Comparison of ENCODE assay signal across 21 cellular contexts in genomic region chr13:20709369-20709768, GRCh38. TPM values are rescaled to one million over a fixed set of nuclear protein-coding genes. Genes with fewer than 3 reads are reported as not detected.
DNase-seq lines count a peak whose midpoint lies in the region; ATAC-seq and TF ChIP-seq lines count a peak whose summit lies in the region.
"Had no signal": no experiment of that assay in that cellular context is flagged by ENCODE, and none has a peak within 500 bp of the region (broad histone marks: within the 10 kb centered on the region; RNA-seq: fewer than 3 reads in every experiment).

No MANE protein-coding gene starts in this region.

- H2BK5ac ChIP-seq in IMR-90 (ENCODE audit: low read depth, low read length, poor library complexity, severe bottlenecking), result no peak overlapping the region

- no peak for DNase-seq in IMR-90
- no peak for DNase-seq in endodermal cell
- DNase-seq in C1 segment of cervical spinal cord (lab: John Stamatoyannopoulos, UW), result no peak
- DNase-seq: activated CD8-positive, alpha-beta T cell treated with anti-CD3 and anti-CD28 coated beads, Interleukin-2, amount 10 ng/mL, durations not matched to agents 7 days and 5 days; Calu3; cortex of kidney; esophagus squamous epithelium; left colon; naive B cell; NCI-H1694; RPMI8226; spleen; stimulated activated CD4-positive, alpha-beta T cell treated with anti-CD3 and anti-CD28 coated beads, Interleukin-4, amount 100 ng/mL, for 1 hour had no signal

- peaks cover 9% of the 10 kb centered on the region for H3K4me1 Mint-ChIP-seq in endodermal cell

- no peak overlapping the region for H2AFZ ChIP-seq in IMR-90 (replicated peaks; ENCODE audit: low read length, poor library complexity)
- H2AFZ ChIP-seq: hepatocyte had no signal

- TF ChIP-seq RAD21 in IMR-90 (IDR thresholded peaks at IDR 0.05; ENCODE audit: low read length), result no peak

- H3K4me1 ChIP-seq in IMR-90 (ENCODE audit: control insufficient read depth, insufficient read depth, low read length) (peaks cover 3% of the 10 kb centered on the region), gastroesophageal sphincter (peaks cover 0 to 41% (median 15%) of the 10 kb centered on the region in 3 donors), stomach smooth muscle (ENCODE audit: control insufficient read depth, insufficient read depth, low read length) (peaks cover 22% of the 10 kb centered on the region), endodermal cell (ENCODE audit: control insufficient read depth, insufficient read depth, low read length) (no peaks in the 10 kb centered on the region)

- TF ChIP-seq CTCF in IMR-90 (conservative IDR thresholded peaks at IDR 0.05; ENCODE audit: low read depth, low read length) (no peak), gastroesophageal sphincter (IDR thresholded peaks at IDR 0.05) (no peak), endodermal cell (conservative IDR thresholded peaks at IDR 0.05) (no peak)

- no peak for TF ChIP-seq EP300 in gastroesophageal sphincter (IDR thresholded peaks at IDR 0.05)

- no peak for ATAC-seq in IMR-90 (ENCODE audit: low read depth)
- no peak for ATAC-seq in gastroesophageal sphincter
- no peak for ATAC-seq in GM21576 (IDR thresholded peaks at IDR 0.05; ENCODE audit: unreplicated experiment)
- no peak for ATAC-seq in GM19328 (IDR thresholded peaks at IDR 0.05; ENCODE audit: unreplicated experiment)
- ATAC-seq: activated CD8-positive, alpha-beta T cell treated with anti-CD3 and anti-CD28 coated beads, Interleukin-2, amount 10 ng/mL, durations not matched to agents 7 days and 5 days; left colon had no signal

- no peak overlapping the region for H2AK5ac ChIP-seq in IMR-90 (ENCODE audit: low read depth, low read length)

- no peak overlapping the region for H3K4me3 Mint-ChIP-seq in endodermal cell
- H3K4me3 Mint-ChIP-seq: activated CD8-positive, alpha-beta T cell treated with anti-CD3 and anti-CD28 coated beads, Interleukin-2, amount 10 ng/mL, durations not matched to agents 7 days and 5 days; CD14-positive monocyte; naive B cell had no signal

- H3K4me2 ChIP-seq in IMR-90 (ENCODE audit: low read depth, low read length), result no peak overlapping the region
- H3K4me2 ChIP-seq: hepatocyte had no signal

- no peak overlapping the region for H2BK120ac ChIP-seq in IMR-90 (ENCODE audit: low read depth, low read length)

- H3K36me3 ChIP-seq in IMR-90 (ENCODE audit: control insufficient read depth, insufficient read depth, low read length), result no peaks in the 10 kb centered on the region
- H3K36me3 ChIP-seq in gastroesophageal sphincter, result no peaks in the 10 kb centered on the region
- no peaks in the 10 kb centered on the region for H3K36me3 ChIP-seq in stomach smooth muscle (ENCODE audit: control insufficient read depth in 2 of 2, insufficient read depth in 2 of 2, low read length in 2 of 2)
- no peaks in the 10 kb centered on the region for H3K36me3 ChIP-seq in endodermal cell (ENCODE audit: control insufficient read depth, insufficient read depth, low read length)
- H3K36me3 ChIP-seq: esophagus squamous epithelium, neutrophil, spleen had no signal

- no peak overlapping the region for H3K9ac ChIP-seq in IMR-90 (ENCODE audit: low read depth, low read length)
- H3K9ac ChIP-seq in stomach smooth muscle (ENCODE audit: low read length in 2 of 2), result peak overlapping the region in 1 of 2 donors; percentile 6
- H3K9ac ChIP-seq in endodermal cell (ENCODE audit: extremely low read depth, low read length, poor library complexity, severe bottlenecking), result no peak overlapping the region

- POLR2A ChIA-PET in IMR-90 (lab: Charles Lee; ENCODE audit: unreplicated experiment), result no interaction called here

- no peak overlapping the region for H3K14ac ChIP-seq in IMR-90 (replicated peaks; ENCODE audit: low read depth, low read length)

- intact Hi-C loops in IMR-90 (cut with micrococcal nuclease), result no loop called here

- no TSS peak for BruUV-seq in IMR-90 (replicated peaks; lab: Mats Ljungman, UMichigan)

- H4K5ac ChIP-seq in IMR-90 (ENCODE audit: low read depth, low read length), result no peak overlapping the region

- H3K27me3 Mint-ChIP-seq in endodermal cell (ENCODE audit: insufficient read depth), result peaks cover 36% of the 10 kb centered on the region

- no peak overlapping the region for H4K8ac ChIP-seq in IMR-90 (ENCODE audit: low read depth in 2 of 2, low read length in 2 of 2)

- no peak overlapping the region for H2BK20ac ChIP-seq in IMR-90 (ENCODE audit: low read depth, low read length)

- H3K27me3 ChIP-seq in IMR-90 (ENCODE audit: control insufficient read depth, insufficient read depth, low read length) (peaks cover 2% of the 10 kb centered on the region), gastroesophageal sphincter (no peaks in the 10 kb centered on the region), stomach smooth muscle (ENCODE audit: control insufficient read depth in 1 of 2, insufficient read depth in 2 of 2, low read length in 2 of 2) (no peaks in the 10 kb centered on the region), endodermal cell (ENCODE audit: control insufficient read depth, insufficient read depth, low read length, poor library complexity, severe bottlenecking) (no peaks in the 10 kb centered on the region)
- H3K27me3 ChIP-seq: hepatocyte had no signal

- in situ Hi-C loops in IMR-90 (cut with MboI; ENCODE audit: low sequenced_read_pairs), result loop anchor here (5.0 to 25.0 kb wide), 3 partner anchors 118 to 522 kb away; partner anchors contain the start of gene GJB2

- no peak overlapping the region for H3K4ac ChIP-seq in IMR-90 (ENCODE audit: low read depth, low read length)

- no peak for TF ChIP-seq POLR2A in IMR-90 (IDR thresholded peaks at IDR 0.05; ENCODE audit: low read depth, low read length)
- TF ChIP-seq POLR2A in gastroesophageal sphincter (IDR thresholded peaks at IDR 0.05), result no peak

- H3K9me3 Mint-ChIP-seq in endodermal cell, result no peaks in the 10 kb centered on the region
- H3K9me3 Mint-ChIP-seq: CD14-positive monocyte had no signal

- H4K20me1 ChIP-seq in IMR-90 (ENCODE audit: insufficient read depth, low read length), result no peaks in the 10 kb centered on the region

- no peak overlapping the region for H3K18ac ChIP-seq in IMR-90 (ENCODE audit: low read depth, low read length)

- H3K36me3 Mint-ChIP-seq in endodermal cell (ENCODE audit: low read depth), result no peaks in the 10 kb centered on the region
- H3K36me3 Mint-ChIP-seq: CD14-positive monocyte, naive B cell had no signal

- H2AK9ac ChIP-seq in IMR-90 (replicated peaks; ENCODE audit: low read depth, low read length, poor library complexity), result no peak overlapping the region

- H3K9me1 ChIP-seq in IMR-90 (ENCODE audit: insufficient read depth, low read length), result 0 out of 2 replicates have a peak, but pooled peaks cover 4% of the 10 kb centered on the region

- WGBS in IMR-90 (ENCODE audit: extremely low coverage in 2 of 2, insufficient read length in 1 of 2), 2 experiments, result no CpG with 5 or more reads among the region's 8 CpGs
- WGBS in gastroesophageal sphincter (ENCODE audit: low coverage in 1 of 2), 2 donors, result 84 to 85% methylated on average over 8 of the region's 8 CpGs
- 94 to 96% methylated on average over 4 to 8 of the region's 8 CpGs for WGBS in endodermal cell (ENCODE audit: insufficient coverage in 1 of 2, insufficient read length in 1 of 2), 2 experiments

- no peak overlapping the region for H3K27ac ChIP-seq in IMR-90 (ENCODE audit: insufficient read depth, low read length)
- H3K27ac ChIP-seq in angular gyrus (ENCODE audit: low read depth, low read length), result peak overlapping the region; percentile 29
- H3K27ac ChIP-seq in gastroesophageal sphincter, result peak overlapping the region in 3 of 4 donors; percentile 56 to 65 (median 58)
- peak overlapping the region; percentile 49 for H3K27ac ChIP-seq in stomach smooth muscle (ENCODE audit: low read length)
- no peak overlapping the region for H3K27ac ChIP-seq in endodermal cell (ENCODE audit: low read depth, low read length)
- H3K27ac ChIP-seq: hepatocyte, neutrophil, spleen had no signal

- H3K23ac ChIP-seq in IMR-90 (ENCODE audit: low read depth, low read length), result no peak overlapping the region

- no peak overlapping the region for H4K91ac ChIP-seq in IMR-90 (ENCODE audit: insufficient read depth, low read depth, low read length)

- H3K4me3 ChIP-seq in IMR-90 (ENCODE audit: insufficient read depth, low read depth, low read length), result no peak overlapping the region
- no peak overlapping the region for H3K4me3 ChIP-seq in gastroesophageal sphincter
- no peak overlapping the region for H3K4me3 ChIP-seq in stomach smooth muscle (ENCODE audit: low read length in 2 of 2)
- no peak overlapping the region for H3K4me3 ChIP-seq in endodermal cell (ENCODE audit: low read length)
- H3K4me3 ChIP-seq: esophagus squamous epithelium, hepatocyte, spleen had no signal

- no peak overlapping the region for H3K56ac ChIP-seq in IMR-90 (ENCODE audit: extremely low read depth, insufficient read depth, low read length)

- no peak overlapping the region for H3K27ac Mint-ChIP-seq in endodermal cell
- H3K27ac Mint-ChIP-seq: activated CD8-positive, alpha-beta T cell treated with anti-CD3 and anti-CD28 coated beads, Interleukin-2, amount 10 ng/mL, durations not matched to agents 7 days and 5 days had no signal

- no peak overlapping the region for H2BK15ac ChIP-seq in IMR-90 (ENCODE audit: low read depth, low read length)

- CTCF ChIA-PET in IMR-90 (lab: Yijun Ruan, JAX), result interaction anchor here (0.7 kb wide), 1 partner anchor 56 kb away, joined by 3 read pairs; no protein-coding TSS in a partner anchor

- H3K9me3 ChIP-seq in IMR-90 (ENCODE audit: control insufficient read depth, insufficient read depth, low read length) (no peaks in the 10 kb centered on the region), gastroesophageal sphincter (no peaks in the 10 kb centered on the region), stomach smooth muscle (ENCODE audit: control insufficient read depth in 2 of 2, low read length in 2 of 2) (no peaks in the 10 kb centered on the region), endodermal cell (ENCODE audit: control insufficient read depth, low read length) (no peaks in the 10 kb centered on the region)
- H3K9me3 ChIP-seq: esophagus squamous epithelium, neutrophil, spleen had no signal

- dilution Hi-C loops in IMR-90 (cut with HindIII; ENCODE audit: low sequenced_read_pairs, unreplicated experiment), result no loop called here

- H3K79me1 ChIP-seq in IMR-90 (ENCODE audit: low read depth in 1 of 2, low read length in 2 of 2), result no peaks in the 10 kb centered on the region

TF ChIP-seq in IMR-90, 13 proteins besides CTCF, POLR2A, EP300 and RAD21 (continues in another document):
- TF ChIP-seq CEBPB (IDR thresholded peaks at IDR 0.05; ENCODE audit: low read depth, low read length), result peak; percentile 80

RNA-seq across cellular contexts. Expression of gene IL17D, which starts 5.9 kb away (rescaled TPM):
- total RNA-seq in IMR-90 (2012; rRNA removed), result 0.56 and 0.72 TPM in 2 replicates
- polyA plus RNA-seq in IMR-90 (2012; rRNA removed), result 1.2 and 1.4 TPM in 2 replicates
- 0.89 and 1.9 TPM in 2 replicates for polyA plus RNA-seq in IMR-90 (2012; cell fraction: cytosol; rRNA removed)
- 1.4 TPM in 2 replicates for polyA plus RNA-seq in IMR-90 (2012; cell fraction: nucleus; rRNA removed; ENCODE audit: low replicate concordance)
- total RNA-seq in gastroesophageal sphincter, result 1 to 10 TPM; 1.4 to 7.2 (median 4.2) TPM
- under 1 TPM; 0.33 to 0.88 TPM for total RNA-seq in endodermal cell
- 1.5 TPM for polyA plus RNA-seq in endodermal cell (2013, experiment 1 of 2)
- 0.95 TPM for polyA plus RNA-seq in endodermal cell (2013, experiment 2 of 2)
- polyA plus RNA-seq: CD14-positive monocyte had no signal

Comparison
In these comparisons a context has a peak if more than half of its experiments do, and no peak if none do; other contexts are left out.
1. H3K27ac ChIP-seq: peak in angular gyrus (single experiment), gastroesophageal sphincter (3 of 4) and stomach smooth muscle (single experiment); none in IMR-90 (single experiment) and endodermal cell (single experiment).